Comparison of ENCODE assay signal across 8 cellular contexts in genomic region chr11:1389932-1390587, GRCh38. TPM values are rescaled to one million over a fixed set of nuclear protein-coding genes. Genes with fewer than 3 reads are reported as not detected.
DNase-seq lines count a peak whose midpoint lies in the region; ATAC-seq and TF ChIP-seq lines count a peak whose summit lies in the region.

Gene BRSK2 (plus strand): TSS chr11:1389934. CDS start chr11:1390285, 351 bp downstream.

- H3K4me2 ChIP-seq in mesendoderm (ENCODE audit: low read length) = peak within 1 kb of the TSS; percentile 77

- H4K5ac ChIP-seq in mesendoderm (ENCODE audit: low read length) = no peak within 1 kb of the TSS

- H3K27me3 Mint-ChIP-seq in brain = peaks cover 21% of the 10 kb centered on the region

- no peak within 1 kb of the TSS for H2AK5ac ChIP-seq in mesendoderm (ENCODE audit: low read length)

- H3K36me3 Mint-ChIP-seq in brain = peaks cover 13% of the 10 kb centered on the region

- no peak for TF ChIP-seq POLR2A in heart left ventricle (IDR thresholded peaks at IDR 0.05)

- H3K4ac ChIP-seq in mesendoderm (ENCODE audit: low read depth, low read length) = no peak within 1 kb of the TSS

- H2BK120ac ChIP-seq in mesendoderm (ENCODE audit: low read depth, low read length) = no peak within 1 kb of the TSS

- peaks cover 9 to 47% (median 22%) of the 10 kb centered on the region in 9 donors for H3K27me3 ChIP-seq in heart left ventricle
- H3K27me3 ChIP-seq in mesendoderm (ENCODE audit: insufficient read depth, low read length, poor library complexity) = peaks cover 5% of the 10 kb centered on the region

- peak within 1 kb of the TSS; percentile 34 to 76 (median 58) for H3K4me3 ChIP-seq in heart left ventricle
- H3K4me3 ChIP-seq in mesendoderm (ENCODE audit: low read length) = peak within 1 kb of the TSS; percentile 23

- peak within 1 kb of the TSS; percentile 46 for H3K18ac ChIP-seq in mesendoderm (ENCODE audit: low read length)

- H3K9me3 Mint-ChIP-seq in brain = peaks cover 0 to 4% (median 0%) of the 10 kb centered on the region in 5 experiments

- H3K23ac ChIP-seq in mesendoderm (ENCODE audit: low read length) = peak within 1 kb of the TSS; percentile 45

- peaks cover 2% of the 10 kb centered on the region for H3K79me2 ChIP-seq in mesendoderm (ENCODE audit: control insufficient read depth, insufficient read depth, low read length)

- H3K56ac ChIP-seq in mesendoderm (ENCODE audit: low read length) = peak within 1 kb of the TSS; percentile 94

- peak within 1 kb of the TSS; percentile 90 to 97 (median 91) for H3K4me3 Mint-ChIP-seq in brain

- H3K36me3 ChIP-seq in heart left ventricle (no peaks in the 10 kb centered on the region), mesendoderm (ENCODE audit: control insufficient read depth, insufficient read depth, low read length) (no peaks in the 10 kb centered on the region)

- intact Hi-C loops in heart left ventricle (cut with DNase I) (loop anchor here in 3 of 10 donors (5.0 to 10.0 kb wide), 4 partner anchors 53 to 125 kb away; partner anchors contain the start of gene TOLLIP (in 1 of the 3)), cardiac septum (cut with DNase I) (no loop called here)

- no peak for TF ChIP-seq CTCF in heart left ventricle (IDR thresholded peaks at IDR 0.05)
- TF ChIP-seq CTCF in brain (conservative IDR thresholded peaks at IDR 0.05) = no peak

- WGBS in heart left ventricle, 4 donors = 0 to 3% (median 2%) methylated on average over 12 to 123 of the region's 123 CpGs
- WGBS in mesendoderm (ENCODE audit: extremely low coverage, insufficient coverage, low lambda C conversion rate) = no CpG with 5 or more reads among the region's 123 CpGs

- H4K8ac ChIP-seq in mesendoderm (ENCODE audit: low read depth, low read length) = no peak within 1 kb of the TSS

- H3K27ac ChIP-seq in heart left ventricle (peak within 1 kb of the TSS in 10 of 12 donors; percentile 27 to 74 (median 53)), mesendoderm (ENCODE audit: low read depth, low read length) (peak within 1 kb of the TSS; percentile 9)

- H3K4me1 ChIP-seq in heart left ventricle (peaks cover 0 to 25% (median 9%) of the 10 kb centered on the region in 12 donors), mesendoderm (ENCODE audit: control insufficient read depth, low read depth, low read length) (no peaks in the 10 kb centered on the region)

- peaks cover 43% of the 10 kb centered on the region for H3K4me1 Mint-ChIP-seq in brain

- peak within 1 kb of the TSS in 2 of 5 experiments; percentile 51 to 87 for H3K27ac Mint-ChIP-seq in brain

- no peak within 1 kb of the TSS for H2BK15ac ChIP-seq in mesendoderm (replicated peaks; ENCODE audit: low read depth)

- H3K79me1 ChIP-seq in mesendoderm (ENCODE audit: low read length) = no peaks in the 10 kb centered on the region

- peak within 1 kb of the TSS; percentile 45 for H2BK5ac ChIP-seq in mesendoderm (ENCODE audit: low read length)

- DNase-seq in heart left ventricle (peak in 2 of 5 donors; percentile 25 to 49), cardiac septum (ENCODE audit: low spot score) (no peak), mesendoderm (peak; percentile 14), EL (no peak), hippocampal formation (lab: John Stamatoyannopoulos, UW) (no peak), NCI-H1930 (lab: John Stamatoyannopoulos, UW) (no peak)

- peak within 1 kb of the TSS; percentile 86 for H3K9ac ChIP-seq in mesendoderm (ENCODE audit: low read length)

- H3K9me3 ChIP-seq in heart left ventricle = no peaks in the 10 kb centered on the region

- ATAC-seq in heart left ventricle (no peak), HG03565 (IDR thresholded peaks at IDR 0.05; ENCODE audit: unreplicated experiment) (no peak)

RNA-seq across cellular contexts. Expression of gene BRSK2, which starts in this region (rescaled TPM):
- total RNA-seq in heart left ventricle (under 1 TPM in 8 of 9 donors, not detected in 1; 0.16 to 0.85 (median 0.61) TPM), cardiac septum (0.16 TPM)
- polyA plus RNA-seq in heart left ventricle (1 to 10 TPM in 1 of 2 donors, under 1 TPM in 1; 0.26 to 1.3 TPM), brain (ENCODE audit: insufficient read depth, low read depth, low replicate concordance) (43.6 TPM)
- 10.0 TPM for polyA plus RNA-seq in mesendoderm (2013, experiment 1 of 2)
- polyA plus RNA-seq in mesendoderm (2013, experiment 2 of 2) = 10.4 TPM

Comparison
In these comparisons a context has a peak if more than half of its experiments do, and no peak if none do; other contexts are left out.
1. RNA of gene BRSK2 (polyA plus RNA-seq): 43.6 TPM in brain (single experiment); 0.26 to 1.3 TPM in heart left ventricle; every median in the first group is over 10 times any median in the second.